ENCODE assay signal across 8 cellular contexts in genomic region chr1:206507395-206508129, GRCh38. TPM values are rescaled to one million over a fixed set of nuclear protein-coding genes. Genes with fewer than 3 reads are reported as not detected.
DNase-seq lines count a peak whose midpoint lies in the region; ATAC-seq and TF ChIP-seq lines count a peak whose summit lies in the region.

Gene RASSF5 (plus strand): TSS chr1:206507531. CDS start chr1:206507603, 72 bp downstream.

- H3K9me3 ChIP-seq in tibial artery, result no peaks in the 10 kb centered on the region

- H3K27ac ChIP-seq in RWPE1, result peak within 1 kb of the TSS; percentile 76
- peak within 1 kb of the TSS; percentile 76 to 82 for H3K27ac ChIP-seq in tibial artery

- peak; percentile 41 for ATAC-seq in HG03196 (IDR thresholded peaks at IDR 0.05; ENCODE audit: unreplicated experiment)

- no peaks in the 10 kb centered on the region for H3K36me3 ChIP-seq in tibial artery

- H3K9me3 Mint-ChIP-seq in osteocyte (ENCODE audit: unreplicated experiment), result no peaks in the 10 kb centered on the region

- CTCF ChIA-PET in RWPE1 (lab: Yijun Ruan, JAX), result interaction anchor here (0.7 to 2.7 kb wide), 13 partner anchors 9 to 156 kb away, joined by 3 to 12 read pairs (median 5); partner anchors contain the start of gene EIF2D

- peak within 1 kb of the TSS; percentile 73 to 88 for H3K4me3 ChIP-seq in tibial artery

- no peaks in the 10 kb centered on the region for H3K27me3 ChIP-seq in tibial artery

- intact Hi-C loops in tibial artery (cut with DNase I; ENCODE audit: low total_unique reads), result loop anchor here (10.0 kb wide), 1 partner anchor 157 kb away; no protein-coding TSS in a partner anchor

- H3K27me3 Mint-ChIP-seq in osteocyte (ENCODE audit: unreplicated experiment), result peaks cover 52% of the 10 kb centered on the region

- POLR2A ChIA-PET in RWPE1 (lab: Yijun Ruan, JAX; ENCODE audit: low non-redundant PET), result interaction anchor here (1.0 kb wide), 2 partner anchors 11 to 12 kb away, joined by 4 to 6 read pairs; no protein-coding TSS in a partner anchor

- peaks cover 18% of the 10 kb centered on the region for H3K4me1 Mint-ChIP-seq in osteocyte (ENCODE audit: unreplicated experiment)

- H3K27ac Mint-ChIP-seq in osteocyte (ENCODE audit: unreplicated experiment), result no peak within 1 kb of the TSS

- H3K4me3 Mint-ChIP-seq in osteocyte (ENCODE audit: unreplicated experiment), result peak within 1 kb of the TSS; percentile 59

- DNase-seq in NCI-H748 (lab: John Stamatoyannopoulos, UW; ENCODE audit: unreplicated experiment) (peak; percentile 61), NCI-H748 treated with DMSO at 0.1 percent for 48 hours (lab: John Stamatoyannopoulos, UW) (no peak), RWPE1 (ENCODE audit: low spot score) (peak; percentile 87), activated gamma-delta T cell treated with Interleukin-2 at 50 U/mL for 16 hours (peak; percentile 74), germinal center (ENCODE audit: low spot score) (peak; percentile 73), osteocyte (ENCODE audit: extremely low spot score, unreplicated experiment) (no peak), tibial artery (peak; percentile 83 to 94)

- peaks cover 0 to 71% (median 47%) of the 10 kb centered on the region in 4 donors for H3K4me1 ChIP-seq in tibial artery

- no peak for TF ChIP-seq CTCF in RWPE1 (conservative IDR thresholded peaks at IDR 0.05; ENCODE audit: low read depth)
- no peak for TF ChIP-seq CTCF in osteocyte (IDR thresholded peaks at IDR 0.05)
- no peak for TF ChIP-seq CTCF in tibial artery (IDR thresholded peaks at IDR 0.05)

- no peaks in the 10 kb centered on the region for H3K36me3 Mint-ChIP-seq in osteocyte (ENCODE audit: unreplicated experiment)

RNA-seq across cellular contexts. Expression of gene RASSF5, which starts in this region (rescaled TPM):
- 0.34 TPM in 1 of 2 replicates, not detected in the other for total RNA-seq in osteocyte

Comparison
In these comparisons a context has a peak if more than half of its experiments do, and no peak if none do; other contexts are left out.
1. DNase-seq: peak in NCI-H748 (single experiment), RWPE1 (single experiment), activated gamma-delta T cell treated with Interleukin-2 at 50 U/mL for 16 hours (single experiment), germinal center (single experiment) and tibial artery (2 of 2); none in NCI-H748 treated with DMSO at 0.1 percent for 48 hours (single experiment) and osteocyte (single experiment).